In genomic region chr1:212455406-212456165, GRCh38 we compare ENCODE assay signal across 8 cellular contexts.
DNase-seq lines count a peak whose midpoint lies in the region; ATAC-seq and TF ChIP-seq lines count a peak whose summit lies in the region.

No MANE protein-coding gene starts in this region.

- peak; percentile 98 for TF ChIP-seq CTCF in GM12872 (IDR thresholded peaks at IDR 0.05; ENCODE audit: insufficient read depth, low read depth, low read length)

- ATAC-seq in HG03342 (IDR thresholded peaks at IDR 0.05; ENCODE audit: unreplicated experiment), result peak; percentile 64
- ATAC-seq in HG03135 (IDR thresholded peaks at IDR 0.05; ENCODE audit: unreplicated experiment), result no peak

- DNase-seq in NCI-H748 treated with DMSO at 0.1 percent for 48 hours (lab: John Stamatoyannopoulos, UW) (peak; percentile 28), ecto neural progenitor cell (ENCODE audit: low spot score) (peak; percentile 92), medulla oblongata (ENCODE audit: extremely low spot score) (peak; percentile 95)
- peak; percentile 91 to 92 for DNase-seq in activated CD4-positive, alpha-beta T cell treated with anti-CD3 and anti-CD28 coated beads, Interleukin-2, amount 50 U/mL, for 48 hours
- DNase-seq in stimulated activated CD8-positive, alpha-beta memory T cell treated with anti-CD3 and anti-CD28 coated beads, Interleukin-12 subunit alpha, Interleukin-12 subunit beta, amount 100 ng/mL, for 4 hours (ENCODE audit: low read depth), result peak; percentile 61

Comparison
In these comparisons a context has a peak if more than half of its experiments do, and no peak if none do; other contexts are left out.
1. DNase-seq: peak in every context shown above with its lines; median percentile 95 in medulla oblongata; 92 in ecto neural progenitor cell; 92 in activated CD4-positive, alpha-beta T cell treated with anti-CD3 and anti-CD28 coated beads, Interleukin-2, amount 50 U/mL, for 48 hours; 61 in stimulated activated CD8-positive, alpha-beta memory T cell treated with anti-CD3 and anti-CD28 coated beads, Interleukin-12 subunit alpha, Interleukin-12 subunit beta, amount 100 ng/mL, for 4 hours; 28 in NCI-H748 treated with DMSO at 0.1 percent for 48 hours.